Comparison of ENCODE assay signal across 12 cellular contexts in genomic region chr16:53465606-53466290, GRCh38. TPM values are rescaled to one million over a fixed set of nuclear protein-coding genes. Genes with fewer than 3 reads are reported as not detected.
DNase-seq lines count a peak whose midpoint lies in the region; ATAC-seq and TF ChIP-seq lines count a peak whose summit lies in the region.
"Had no signal": no experiment of that assay in that cellular context is flagged by ENCODE, and none has a peak within 500 bp of the region (broad histone marks: within the 10 kb centered on the region; RNA-seq: fewer than 3 reads in every experiment).

No MANE protein-coding gene starts in this region.

- TF ChIP-seq POLR2A in thyroid gland (IDR thresholded peaks at IDR 0.05) = no peak

- CTCF ChIA-PET in activated CD4-positive, alpha-beta memory T cell treated with anti-CD3 and anti-CD28 coated beads, Interleukin-2, amount 10 ng/mL, durations not matched to agents 7 days and 5 days (lab: Charles Lee) = no interaction called here

- no peak for TF ChIP-seq CTCF in BE2C (IDR thresholded peaks at IDR 0.05; ENCODE audit: low read depth, low read length)
- no peak for TF ChIP-seq CTCF in HFF-Myc (IDR thresholded peaks at IDR 0.05; ENCODE audit: low read depth, low read length, missing control alignments)
- no peak for TF ChIP-seq CTCF in foreskin keratinocyte (conservative IDR thresholded peaks at IDR 0.05)
- no peak for TF ChIP-seq CTCF in thyroid gland (IDR thresholded peaks at IDR 0.05)
- TF ChIP-seq CTCF in endothelial cell (IDR thresholded peaks at IDR 0.05; ENCODE audit: unreplicated experiment) = no peak

- H3K27me3 ChIP-seq in BE2C (no peaks in the 10 kb centered on the region), foreskin keratinocyte (no peaks in the 10 kb centered on the region), thyroid gland (no peaks in the 10 kb centered on the region), H7 (ENCODE audit: control insufficient read depth, insufficient read depth, low read length) (no peaks in the 10 kb centered on the region)

- H3K4me3 Mint-ChIP-seq in activated CD4-positive, alpha-beta memory T cell treated with anti-CD3 and anti-CD28 coated beads, Interleukin-2, amount 10 ng/mL, durations not matched to agents 7 days and 5 days = no peak overlapping the region
- no peak overlapping the region for H3K4me3 Mint-ChIP-seq in endothelial cell (ENCODE audit: unreplicated experiment)

- no peaks in the 10 kb centered on the region for H3K27me3 Mint-ChIP-seq in activated CD4-positive, alpha-beta memory T cell treated with anti-CD3 and anti-CD28 coated beads, Interleukin-2, amount 10 ng/mL, durations not matched to agents 7 days and 5 days
- H3K27me3 Mint-ChIP-seq in endothelial cell (ENCODE audit: unreplicated experiment) = no peaks in the 10 kb centered on the region

- peak overlapping the region; percentile 75 for H3K27ac Mint-ChIP-seq in activated CD4-positive, alpha-beta memory T cell treated with anti-CD3 and anti-CD28 coated beads, Interleukin-2, amount 10 ng/mL, durations not matched to agents 7 days and 5 days
- H3K27ac Mint-ChIP-seq in endothelial cell (ENCODE audit: unreplicated experiment) = no peak overlapping the region

- peak; percentile 50 for ATAC-seq in foreskin keratinocyte

- peaks cover 71% of the 10 kb centered on the region for H3K36me3 Mint-ChIP-seq in activated CD4-positive, alpha-beta memory T cell treated with anti-CD3 and anti-CD28 coated beads, Interleukin-2, amount 10 ng/mL, durations not matched to agents 7 days and 5 days (ENCODE audit: low read depth)
- peaks cover 7% of the 10 kb centered on the region for H3K36me3 Mint-ChIP-seq in endothelial cell (ENCODE audit: low read depth, unreplicated experiment)

- POLR2A ChIA-PET in activated CD4-positive, alpha-beta memory T cell treated with anti-CD3 and anti-CD28 coated beads, Interleukin-2, amount 10 ng/mL, durations not matched to agents 7 days and 5 days (lab: Charles Lee) = interaction anchor here (0.8 to 1.9 kb wide), 4 partner anchors 8 to 32 kb away, joined by 3 to 11 read pairs (median 7); partner anchors contain the start of gene RBL2

- DNase-seq in BE2C = peak; percentile 27
- peak; percentile 29 for DNase-seq in HFF-Myc (ENCODE audit: extremely low read depth, low read depth)
- no peak for DNase-seq in activated CD4-positive, alpha-beta memory T cell treated with anti-CD3 and anti-CD28 coated beads, Interleukin-2, amount 10 ng/mL, durations not matched to agents 7 days and 5 days
- peak; percentile 11 to 50 for DNase-seq in foreskin keratinocyte
- no peak for DNase-seq in GM19238 (ENCODE audit: insufficient read length, low spot score)
- no peak for DNase-seq in thyroid gland
- DNase-seq in H7 = no peak
- DNase-seq in endothelial cell (ENCODE audit: low spot score) = no peak
- DNase-seq: GOT3, Kasumi-1, posterior cingulate gyrus, SHP77 treated with DMSO at 0.1 percent for 48 hours had no signal

- no peaks in the 10 kb centered on the region for H3K9me3 ChIP-seq in BE2C
- no peaks in the 10 kb centered on the region for H3K9me3 ChIP-seq in thyroid gland

- no peaks in the 10 kb centered on the region for H3K9me3 Mint-ChIP-seq in activated CD4-positive, alpha-beta memory T cell treated with anti-CD3 and anti-CD28 coated beads, Interleukin-2, amount 10 ng/mL, durations not matched to agents 7 days and 5 days
- H3K9me3 Mint-ChIP-seq in endothelial cell (ENCODE audit: unreplicated experiment) = no peaks in the 10 kb centered on the region

- H3K27ac ChIP-seq in foreskin keratinocyte (no peak overlapping the region), thyroid gland (no peak overlapping the region)

- H3K4me1 ChIP-seq in BE2C (no peaks in the 10 kb centered on the region; the same call in 1 of the 2 replicates), foreskin keratinocyte (no peaks in the 10 kb centered on the region), thyroid gland (no peaks in the 10 kb centered on the region)

- WGBS in thyroid gland, 2 donors = 64 to 75% methylated on average over 6 of the region's 6 CpGs

- H3K36me3 ChIP-seq in BE2C (peaks cover 2% of the 10 kb centered on the region), thyroid gland (peaks cover 33 to 40% of the 10 kb centered on the region in 2 donors), H7 (replicated peaks; ENCODE audit: control insufficient read depth, insufficient read depth, low read length) (peaks cover 10% of the 10 kb centered on the region)

- H3K4me1 Mint-ChIP-seq in activated CD4-positive, alpha-beta memory T cell treated with anti-CD3 and anti-CD28 coated beads, Interleukin-2, amount 10 ng/mL, durations not matched to agents 7 days and 5 days = peaks cover 27% of the 10 kb centered on the region
- no peaks in the 10 kb centered on the region for H3K4me1 Mint-ChIP-seq in endothelial cell (ENCODE audit: unreplicated experiment)

- no peak overlapping the region for H3K4me3 ChIP-seq in BE2C (ENCODE audit: low read depth, low read length)
- H3K4me3 ChIP-seq in HFF-Myc (replicated peaks; ENCODE audit: low read depth, low read length) = no peak overlapping the region
- no peak overlapping the region for H3K4me3 ChIP-seq in thyroid gland (replicated peaks in 1 of 3)
- no peak overlapping the region for H3K4me3 ChIP-seq in H7 (ENCODE audit: insufficient read depth, low read depth, low read length)

- intact Hi-C loops in thyroid gland (cut with DNase I) = no loop called here

RNA-seq across cellular contexts. Expression of gene RBL2, which starts 31.5 kb away (rescaled TPM):
- polyA plus RNA-seq in BE2C (2012; ENCODE audit: insufficient read depth, insufficient read length, low read depth) = 20.4 TPM
- total RNA-seq in activated CD4-positive, alpha-beta memory T cell treated with anti-CD3 and anti-CD28 coated beads, Interleukin-2, amount 10 ng/mL, durations not matched to agents 7 days and 5 days = 100 to 1,000 TPM; 186 to 188 TPM
- 35.2 and 36.6 TPM in 2 replicates for total RNA-seq in foreskin keratinocyte
- 9.4 and 10.6 TPM in 2 replicates for polyA plus RNA-seq in foreskin keratinocyte
- total RNA-seq in thyroid gland = 100 to 1,000 TPM; 110 to 166 (median 145) TPM
- total RNA-seq in H7 (2014; rRNA removed; shearing (Covaris generic)) = 21.9 and 36.0 TPM in 2 replicates
- total RNA-seq in endothelial cell (ENCODE audit: unreplicated experiment) = 38.0 TPM

RNA-seq across cellular contexts. Expression of gene AKTIP, which starts 37.3 kb away (rescaled TPM):
- 16.2 TPM for polyA plus RNA-seq in BE2C (2012; ENCODE audit: insufficient read depth, insufficient read length, low read depth)
- 10 to 100 TPM; 53.3 to 57.0 TPM for total RNA-seq in activated CD4-positive, alpha-beta memory T cell treated with anti-CD3 and anti-CD28 coated beads, Interleukin-2, amount 10 ng/mL, durations not matched to agents 7 days and 5 days
- total RNA-seq in foreskin keratinocyte (11.8 and 12.9 TPM in 2 replicates), thyroid gland (10 to 100 TPM; 54.0 to 65.6 (median 61.8) TPM), endothelial cell (ENCODE audit: unreplicated experiment) (22.4 TPM)
- polyA plus RNA-seq in foreskin keratinocyte = 8.8 and 10.4 TPM in 2 replicates
- total RNA-seq in H7 (2014; rRNA removed; shearing (Covaris generic)) = 17.6 and 19.0 TPM in 2 replicates

Comparison
In these comparisons a context has a peak if more than half of its experiments do, and no peak if none do; other contexts are left out.
1. DNase-seq: peak in BE2C (single experiment), HFF-Myc (single experiment) and foreskin keratinocyte (2 of 2); none in activated CD4-positive, alpha-beta memory T cell treated with anti-CD3 and anti-CD28 coated beads, Interleukin-2, amount 10 ng/mL, durations not matched to agents 7 days and 5 days (single experiment), GM19238 (single experiment), thyroid gland (0 of 2), H7 (single experiment) and endothelial cell (single experiment).